Comparison of ENCODE assay signal across 1 cellular context in genomic region chr17:48046296-48046695, GRCh38.
TF ChIP-seq lines count a peak whose summit lies in the region.

No MANE protein-coding gene starts in this region.

TF ChIP-seq in K562, 482 proteins besides CTCF, POLR2A, EP300 and RAD21:
- TF ChIP-seq ZNF121 (CRISPR knock-in tag; conservative IDR thresholded peaks at IDR 0.05) = peak; percentile 68
- TF ChIP-seq RBM25 (IDR thresholded peaks at IDR 0.05; ENCODE audit: low read depth, low read length, severe bottlenecking) = peak; percentile 37
- no peak for TF ChIP-seq ERF (CRISPR knock-in tag; IDR thresholded peaks at IDR 0.05)
